Comparison of ENCODE assay signal across 25 cellular contexts in the genomic region with DNA sequence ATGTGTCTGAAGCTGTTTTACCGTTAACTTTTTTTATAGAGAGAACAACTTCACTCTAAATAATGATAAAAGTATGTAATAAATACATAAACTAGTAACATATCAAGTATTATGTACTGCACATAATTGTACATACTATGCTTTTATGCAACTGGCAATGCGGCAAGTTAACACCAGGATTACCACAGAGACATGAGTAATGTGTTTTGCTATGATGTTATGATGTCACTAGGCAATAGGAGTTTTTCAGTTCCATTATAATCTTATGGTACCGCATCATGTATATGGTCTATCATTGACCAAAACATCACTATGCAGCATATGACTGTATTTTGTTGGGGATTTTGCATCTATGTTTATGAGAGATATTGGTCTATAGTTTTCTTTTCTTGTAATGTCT.
"Had no signal": no experiment of that assay in that cellular context is flagged by ENCODE, and none has a peak within 500 bp of the region (broad histone marks: within the 10 kb centered on the region; RNA-seq: fewer than 3 reads in every experiment).

No MANE protein-coding gene starts in this region.

- H3K27ac ChIP-seq: ascending aorta, body of pancreas, cardiac muscle cell, Peyer's patch, RWPE1, SJCRH30 had no signal

- DNase-seq: activated CD4-positive, alpha-beta T cell treated with anti-CD3 and anti-CD28 coated beads for 48 hours; activated CD4-positive, alpha-beta T cell treated with anti-CD3 and anti-CD28 coated beads, Interleukin-2, amount 50 U/mL, for 4 hours; activated CD4-positive, CD25-positive, alpha-beta regulatory T cell treated with anti-CD3 and anti-CD28 coated beads, Interleukin-2, amount 50 U/mL, for 72 hours; activated CD8-positive, alpha-beta memory T cell treated with anti-CD3 and anti-CD28 coated beads, Interleukin-2, amount 50 U/mL, for 48 hours; activated CD8-positive, alpha-beta T cell treated with anti-CD3 and anti-CD28 coated beads, Interleukin-2, amount 10 ng/mL, durations not matched to agents 7 days and 5 days; activated naive CD4-positive, alpha-beta T cell; activated T-cell treated with anti-CD3 and anti-CD28 coated beads, Interleukin-2, amount 50 U/mL, for 1 hour; amniotic stem cell; body of pancreas; cerebellar nuclear complex; MM.1S; NCI-H1092; NCI-H1417; NCI-H1930; NCI-H2171; NCI-H2227 treated with DMSO at 0.1 percent for 48 hours; NCI-H526 treated with DMSO at 0.1 percent for 48 hours; NCI-H82; Peyer's patch; Right ventricle myocardium superior; SJCRH30; SK-N-SH had no signal

- H3K9me3 ChIP-seq: ascending aorta, body of pancreas, Peyer's patch, SJCRH30 had no signal

- H3K4me1 ChIP-seq: ascending aorta, body of pancreas, Peyer's patch, SJCRH30 had no signal

- H3K36me3 ChIP-seq: ascending aorta, cardiac muscle cell, Peyer's patch, SJCRH30 had no signal

- H3K4me3 ChIP-seq: ascending aorta, body of pancreas, cardiac muscle cell, Peyer's patch, SJCRH30 had no signal

- H3K27me3 ChIP-seq: ascending aorta, body of pancreas, cardiac muscle cell, Peyer's patch, SJCRH30 had no signal
